In the genomic region with DNA sequence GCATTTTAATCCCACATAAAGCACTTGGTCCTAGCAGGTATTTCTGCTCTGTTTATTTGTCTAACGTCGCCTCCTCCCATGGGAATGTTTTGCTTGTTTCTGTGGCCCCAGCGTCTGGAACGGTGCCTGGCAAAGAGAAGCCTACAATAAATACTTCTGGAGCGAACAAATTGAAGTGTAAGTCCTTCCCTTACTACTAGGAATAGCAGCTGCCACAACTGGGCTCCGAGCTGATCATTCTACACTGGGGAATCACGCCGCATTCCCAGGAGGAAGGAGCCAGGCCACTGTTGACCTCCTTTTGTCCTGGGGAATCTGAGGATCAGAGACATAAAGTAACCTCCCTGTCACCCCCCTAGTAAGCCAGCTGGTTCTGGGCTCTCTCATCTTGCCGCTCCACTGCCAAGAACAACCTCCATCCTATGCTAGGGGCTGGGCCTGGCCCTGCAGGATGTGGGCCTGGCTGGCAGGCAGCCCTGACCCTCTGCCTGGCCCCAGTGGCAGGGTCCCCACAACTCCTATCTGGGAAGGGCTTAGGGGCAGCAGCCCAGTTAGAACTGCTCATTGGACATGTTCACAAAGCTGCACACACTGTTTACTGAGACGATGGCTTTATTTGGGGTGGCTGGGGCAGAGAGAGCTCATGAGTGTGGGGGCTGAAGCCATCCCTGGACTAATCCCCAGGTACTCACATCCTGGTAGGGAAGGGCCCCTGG, we compare ENCODE assay signal across 20 cellular contexts.
DNase-seq lines count a peak whose midpoint lies in the region; ATAC-seq and TF ChIP-seq lines count a peak whose summit lies in the region.
"Had no signal": no experiment of that assay in that cellular context is flagged by ENCODE, and none has a peak within 500 bp of the region (broad histone marks: within the 10 kb centered on the region; RNA-seq: fewer than 3 reads in every experiment).

No MANE protein-coding gene starts in this region.

- no peaks in the 10 kb centered on the region for H3K9me3 ChIP-seq in BLaER1 treated with 17β-estradiol and CSF1 and Interleukin-3, amounts not matched to agents 10 nM and 100 nM (replicated peaks in 1 of 11)
- no peaks in the 10 kb centered on the region for H3K9me3 ChIP-seq in mucosa of descending colon
- no peaks in the 10 kb centered on the region for H3K9me3 ChIP-seq in PC-9 (ENCODE audit: insufficient read depth, low read depth)
- H3K9me3 ChIP-seq: SJSA1, suprapubic skin had no signal

- no peaks in the 10 kb centered on the region for H3F3A ChIP-seq in GM23338 (replicated peaks; ENCODE audit: low read depth)
- H3F3A ChIP-seq in PC-9 (ENCODE audit: insufficient read depth, low read depth) = no peaks in the 10 kb centered on the region

- BruUV-seq in PC-9 (replicated peaks; lab: Mats Ljungman, UMichigan) = no TSS peak

- H3K36me3 Mint-ChIP-seq in GM23338 (ENCODE audit: low read depth) = no peaks in the 10 kb centered on the region
- no peaks in the 10 kb centered on the region for H3K36me3 Mint-ChIP-seq in activated naive CD4-positive, alpha-beta T cell treated with anti-CD3 and anti-CD28 coated beads, Interleukin-2, amount 50 U/mL, for 72 hours

- no peaks in the 10 kb centered on the region for H3K36me3 ChIP-seq in BLaER1 treated with 17β-estradiol and CSF1 and Interleukin-3, amounts not matched to agents 10 nM and 100 nM
- H3K36me3 ChIP-seq in GM23338 (ENCODE audit: insufficient read depth) = no peaks in the 10 kb centered on the region
- no peaks in the 10 kb centered on the region for H3K36me3 ChIP-seq in mucosa of descending colon (ENCODE audit: low read depth)
- H3K36me3 ChIP-seq in PC-9 (ENCODE audit: low read depth) = no peaks in the 10 kb centered on the region
- H3K36me3 ChIP-seq: SJSA1, suprapubic skin had no signal

- no peak overlapping the region for H3K27ac Mint-ChIP-seq in GM23338
- no peak overlapping the region for H3K27ac Mint-ChIP-seq in activated naive CD4-positive, alpha-beta T cell treated with anti-CD3 and anti-CD28 coated beads, Interleukin-2, amount 50 U/mL, for 72 hours
- H3K27ac Mint-ChIP-seq: activated B cell treated with CpG ODN at 0.5 μM for 24 hours had no signal

- H3K4me3 ChIP-seq in BLaER1 treated with 17β-estradiol and CSF1 and Interleukin-3, amounts not matched to agents 10 nM and 100 nM = no peak overlapping the region
- H3K4me3 ChIP-seq in GM23338 = no peak overlapping the region
- no peak overlapping the region for H3K4me3 ChIP-seq in mucosa of descending colon
- no peak overlapping the region for H3K4me3 ChIP-seq in PC-9
- H3K4me3 ChIP-seq: SJSA1, suprapubic skin had no signal

- no peak overlapping the region for H3K27ac ChIP-seq in BLaER1 treated with 17β-estradiol and CSF1 and Interleukin-3, amounts not matched to agents 10 nM and 100 nM
- H3K27ac ChIP-seq in GM23338 (ENCODE audit: low read depth) (no peak overlapping the region), PC-9 (no peak overlapping the region)
- H3K27ac ChIP-seq: SJSA1, suprapubic skin had no signal

- H3K79me2 ChIP-seq in GM23338 (replicated peaks; ENCODE audit: insufficient read depth) (no peaks in the 10 kb centered on the region), PC-9 (ENCODE audit: low read depth) (no peaks in the 10 kb centered on the region)

- H3K27me3 Mint-ChIP-seq in GM23338 (ENCODE audit: insufficient read depth, low read depth, poor library complexity) = peaks cover 5% of the 10 kb centered on the region

- no peaks in the 10 kb centered on the region for H3K27me3 ChIP-seq in BLaER1 treated with 17β-estradiol and CSF1 and Interleukin-3, amounts not matched to agents 10 nM and 100 nM
- no peaks in the 10 kb centered on the region for H3K27me3 ChIP-seq in GM23338 (ENCODE audit: insufficient read depth)
- peaks cover 15% of the 10 kb centered on the region for H3K27me3 ChIP-seq in PC-9 (ENCODE audit: insufficient read depth, low read depth)
- H3K27me3 ChIP-seq: SJSA1, suprapubic skin had no signal

- H4K20me1 ChIP-seq in BLaER1 treated with 17β-estradiol and CSF1 and Interleukin-3, amounts not matched to agents 10 nM and 100 nM = no peaks in the 10 kb centered on the region; a peak in 1 of 22 replicates
- H4K20me1 ChIP-seq in GM23338 (replicated peaks; ENCODE audit: insufficient read depth) (no peaks in the 10 kb centered on the region), PC-9 (ENCODE audit: insufficient read depth) (no peaks in the 10 kb centered on the region)

- H3K4me2 ChIP-seq in BLaER1 treated with 17β-estradiol and CSF1 and Interleukin-3, amounts not matched to agents 10 nM and 100 nM = peak overlapping the region in 6 of 11 experiments; percentile 10 to 48 (median 28); a peak in 9 of 22 replicates
- H3K4me2 ChIP-seq in GM23338 (no peak overlapping the region), PC-9 (no peak overlapping the region)

- no peak overlapping the region; the same call in 2 of the 3 replicates for H3K4me3 Mint-ChIP-seq in GM23338
- H3K4me3 Mint-ChIP-seq: activated B cell treated with CpG ODN at 0.5 μM for 24 hours had no signal

- intact Hi-C loops in mucosa of descending colon (cut with DNase I, micrococcal nuclease) (no loop called here), PC-9 (cut with micrococcal nuclease; ENCODE audit: unreplicated experiment) (no loop called here)

- TF ChIP-seq CTCF in GM23338 (conservative IDR thresholded peaks at IDR 0.05; ENCODE audit: low read depth in 2 of 2) (no peak), mucosa of descending colon (IDR thresholded peaks at IDR 0.05) (no peak), PC-9 (conservative IDR thresholded peaks at IDR 0.05) (no peak)

- DNase-seq in GM23338 (ENCODE audit: low spot score) (no peak), astrocyte of the hippocampus (ENCODE audit: low read depth, low spot score) (peak; percentile 67), mucosa of descending colon (peak in 1 of 3 donors; percentile 32), PC-9 (no peak), NCI-H2081 (lab: John Stamatoyannopoulos, UW) (no peak), iPS-NIHi11 (ENCODE audit: low spot score) (no peak)
- no peak for DNase-seq in activated naive CD4-positive, alpha-beta T cell treated with anti-CD3 and anti-CD28 coated beads, Interleukin-2, amount 50 U/mL, for 72 hours (ENCODE audit: low spot score in 2 of 2)
- DNase-seq: activated B cell treated with CpG ODN at 0.5 μM for 24 hours; activated gamma-delta T cell treated with Interleukin-2 at 50 U/mL for 16 hours; anterior cingulate cortex; GOT3; hippocampal formation; NCI-H1417 treated with DMSO at 0.1 percent for 48 hours; NCI-H526; small intestine; stimulated activated CD4-positive, alpha-beta T cell treated with anti-CD3 and anti-CD28 coated beads, Interleukin-4, amount 100 ng/mL, for 24 hours had no signal

- H3K4me1 Mint-ChIP-seq in GM23338 = peaks cover 30% of the 10 kb centered on the region
- H3K4me1 Mint-ChIP-seq: activated B cell treated with CpG ODN at 0.5 μM for 24 hours had no signal

- H3K9me2 ChIP-seq in GM23338 (ENCODE audit: insufficient read depth) (no peaks in the 10 kb centered on the region), PC-9 (ENCODE audit: insufficient read depth) (no peaks in the 10 kb centered on the region)

- H2AFZ ChIP-seq in GM23338 (peak overlapping the region; percentile 43; the same call in 1 of the 2 replicates), PC-9 (no peak overlapping the region)

- no peaks in the 10 kb centered on the region for H3K9me3 Mint-ChIP-seq in GM23338
- H3K9me3 Mint-ChIP-seq in activated naive CD4-positive, alpha-beta T cell treated with anti-CD3 and anti-CD28 coated beads, Interleukin-2, amount 50 U/mL, for 72 hours = no peaks in the 10 kb centered on the region
- H3K9me3 Mint-ChIP-seq: activated B cell treated with CpG ODN at 0.5 μM for 24 hours had no signal

- ATAC-seq in GM23338 = peak; percentile 42; the same call in 2 of the 3 replicates
- ATAC-seq in mucosa of descending colon = peak; percentile 51
- no peak for ATAC-seq in activated naive CD4-positive, alpha-beta T cell treated with anti-CD3 and anti-CD28 coated beads, Interleukin-2, amount 50 U/mL, for 72 hours
- ATAC-seq: left lobe of liver had no signal

- POLR2A ChIA-PET in PC-9 (lab: Charles Lee; ENCODE audit: unreplicated experiment) = no interaction called here

- peaks cover 6 to 30% (median 23%) of the 10 kb centered on the region in 10 experiments; a peak in 19 of 20 replicates for H3K4me1 ChIP-seq in BLaER1 treated with 17β-estradiol and CSF1 and Interleukin-3, amounts not matched to agents 10 nM and 100 nM
- peaks cover 6% of the 10 kb centered on the region for H3K4me1 ChIP-seq in GM23338 (ENCODE audit: insufficient read depth)
- peaks cover 4% of the 10 kb centered on the region for H3K4me1 ChIP-seq in mucosa of descending colon (ENCODE audit: low read depth)
- no peaks in the 10 kb centered on the region for H3K4me1 ChIP-seq in PC-9 (replicated peaks; ENCODE audit: insufficient read depth)
- H3K4me1 ChIP-seq: SJSA1 had no signal

- no peak overlapping the region for H3K9ac ChIP-seq in BLaER1 treated with 17β-estradiol and CSF1 and Interleukin-3, amounts not matched to agents 10 nM and 100 nM

- CTCF ChIA-PET in PC-9 (lab: Charles Lee) = no interaction called here

Comparison
In these comparisons a context has a peak if more than half of its experiments do, and no peak if none do; other contexts are left out.
1. H3K4me2 ChIP-seq: peak in BLaER1 treated with 17β-estradiol and CSF1 and Interleukin-3, amounts not matched to agents 10 nM and 100 nM (6 of 11); none in GM23338 (single experiment) and PC-9 (single experiment).
2. ATAC-seq: peak in GM23338 (single experiment) and mucosa of descending colon (single experiment); none in activated naive CD4-positive, alpha-beta T cell treated with anti-CD3 and anti-CD28 coated beads, Interleukin-2, amount 50 U/mL, for 72 hours (0 of 2).